Comparison of ENCODE assay signal across 8 cellular contexts in genomic region chr6:116370328-116370716, GRCh38. TPM values are rescaled to one million over a fixed set of nuclear protein-coding genes. Genes with fewer than 3 reads are reported as not detected.
DNase-seq lines count a peak whose midpoint lies in the region; ATAC-seq and TF ChIP-seq lines count a peak whose summit lies in the region.

No MANE protein-coding gene starts in this region.

- peaks cover 8% of the 10 kb centered on the region for H3K79me1 ChIP-seq in mesenchymal stem cell (replicated peaks; ENCODE audit: low read length, poor library complexity, severe bottlenecking)

- BruUV-seq in mammary epithelial cell (replicated peaks; lab: Mats Ljungman, UMichigan): TSS peak; percentile 40

- H3K4me3 Mint-ChIP-seq in CD8-positive, alpha-beta T cell: peak overlapping the region; percentile 89

- intact Hi-C loops in CD8-positive, alpha-beta T cell (cut with DNase I, micrococcal nuclease): loop anchor here in 1 of 2 experiments (2.0 to 10.0 kb wide), 3 partner anchors 16 to 92 kb away; partner anchors contain the start of gene CALHM6
- intact Hi-C loops in mammary epithelial cell (cut with micrococcal nuclease): loop anchor here (1.0 to 2.0 kb wide), 3 partner anchors 28 to 83 kb away; no protein-coding TSS in a partner anchor

- WGBS in mammary epithelial cell (ENCODE audit: low coverage, missing lambda C conversion rate): 2% methylated on average over 6 of the region's 18 CpGs
- 1% methylated on average over 14 of the region's 18 CpGs for WGBS in mesenchymal stem cell
- WGBS in upper lobe of left lung, 2 donors: 1 to 3% methylated on average over 18 of the region's 18 CpGs

- peak overlapping the region; percentile 75 for H3K27ac Mint-ChIP-seq in CD8-positive, alpha-beta T cell

- H3K36me3 ChIP-seq in CD8-positive, alpha-beta T cell (ENCODE audit: insufficient read depth, low read length): no peaks in the 10 kb centered on the region
- H3K36me3 ChIP-seq in mammary epithelial cell (ENCODE audit: insufficient read depth, low read length): no peaks in the 10 kb centered on the region
- no peaks in the 10 kb centered on the region for H3K36me3 ChIP-seq in mesenchymal stem cell (ENCODE audit: control insufficient read depth in 1 of 2, insufficient read depth in 2 of 2, low read depth in 1 of 2, low read length in 2 of 2)
- H3K36me3 ChIP-seq in upper lobe of left lung: no peaks in the 10 kb centered on the region

- no peak for TF ChIP-seq CTCF in CD8-positive, alpha-beta T cell (IDR thresholded peaks at IDR 0.05)
- TF ChIP-seq CTCF in mammary epithelial cell (conservative IDR thresholded peaks at IDR 0.05 in 1 of 2, IDR thresholded peaks at IDR 0.05 in 1 of 2; ENCODE audit: extremely low read depth in 1 of 2, insufficient read depth in 1 of 2, low read depth in 1 of 2, low read length in 2 of 2) (no peak), upper lobe of left lung (IDR thresholded peaks at IDR 0.05) (no peak)

- peaks cover 16% of the 10 kb centered on the region for H3K4me1 ChIP-seq in CD8-positive, alpha-beta T cell (ENCODE audit: insufficient read depth, low read length)
- H3K4me1 ChIP-seq in mammary epithelial cell (ENCODE audit: insufficient read depth, low read length) (peaks cover 52% of the 10 kb centered on the region), mesenchymal stem cell (ENCODE audit: control insufficient read depth, insufficient read depth, low read depth, low read length) (peaks cover 8% of the 10 kb centered on the region), upper lobe of left lung (peaks cover 6 to 27% (median 13%) of the 10 kb centered on the region in 4 donors)

- peak overlapping the region; percentile 64 for H3K4me3 ChIP-seq in CD8-positive, alpha-beta T cell (ENCODE audit: low read depth, low read length)
- H3K4me3 ChIP-seq in mammary epithelial cell (replicated peaks in 1 of 3; ENCODE audit: insufficient read depth in 1 of 3, low read depth in 2 of 3, low read length in 3 of 3) (peak overlapping the region; percentile 83 to 93 (median 90)), mesenchymal stem cell (ENCODE audit: insufficient read depth in 1 of 2, low read depth in 1 of 2, low read length in 2 of 2) (peak overlapping the region; percentile 89 to 98), upper lobe of left lung (peak overlapping the region; percentile 56 to 78 (median 69))

- H3K9ac ChIP-seq in mammary epithelial cell (ENCODE audit: insufficient read depth, low read length): peak overlapping the region; percentile 82
- peak overlapping the region; percentile 97 for H3K9ac ChIP-seq in mesenchymal stem cell (ENCODE audit: low read length)

- no peak overlapping the region for H3K27ac ChIP-seq in CD8-positive, alpha-beta T cell (ENCODE audit: low read depth, low read length)
- H3K27ac ChIP-seq in mammary epithelial cell (ENCODE audit: insufficient read depth, low read depth, low read length): peak overlapping the region; percentile 96
- H3K27ac ChIP-seq in mesenchymal stem cell (ENCODE audit: low read length, poor library complexity, severe bottlenecking): peak overlapping the region; percentile 96
- peak overlapping the region; percentile 88 to 95 (median 90) for H3K27ac ChIP-seq in upper lobe of left lung

- no peak overlapping the region for H3K14ac ChIP-seq in mesenchymal stem cell (ENCODE audit: low read length in 2 of 2)

- no peaks in the 10 kb centered on the region for H3K9me3 ChIP-seq in CD8-positive, alpha-beta T cell (ENCODE audit: low read length)
- H3K9me3 ChIP-seq in mammary epithelial cell (replicated peaks; ENCODE audit: insufficient read depth, low read length) (no peaks in the 10 kb centered on the region), mesenchymal stem cell (ENCODE audit: control insufficient read depth, low read length) (no peaks in the 10 kb centered on the region), upper lobe of left lung (no peaks in the 10 kb centered on the region)

- no peaks in the 10 kb centered on the region for H3K9me3 Mint-ChIP-seq in CD8-positive, alpha-beta T cell

- peak overlapping the region; percentile 87 for H2BK5ac ChIP-seq in mesenchymal stem cell (ENCODE audit: low read depth, low read length, poor library complexity, severe bottlenecking)

- DNase-seq in CD8-positive, alpha-beta T cell: no peak
- DNase-seq in HS-27A (ENCODE audit: low read depth) (peak; percentile 45), mammary epithelial cell (no peak), mesenchymal stem cell (no peak), upper lobe of left lung (no peak)

- H3K4ac ChIP-seq in mesenchymal stem cell (ENCODE audit: low read depth in 1 of 2, low read length in 2 of 2): peak overlapping the region in 1 of 2 experiments; percentile 78

- H4K8ac ChIP-seq in mesenchymal stem cell (ENCODE audit: low read length): peak overlapping the region; percentile 64

- no peak for ATAC-seq in CD8-positive, alpha-beta T cell
- peak in 1 of 2 donors; percentile 31 for ATAC-seq in upper lobe of left lung (ENCODE audit: low FRiP score in 2 of 2)
- ATAC-seq in GM21723 (IDR thresholded peaks at IDR 0.05; ENCODE audit: unreplicated experiment): no peak
- no peak for ATAC-seq in GM21515 (IDR thresholded peaks at IDR 0.05; ENCODE audit: unreplicated experiment)
- ATAC-seq in GM19397 (IDR thresholded peaks at IDR 0.05; ENCODE audit: unreplicated experiment): no peak

- TF ChIP-seq EP300 in upper lobe of left lung (IDR thresholded peaks at IDR 0.05): no peak

- H2AFZ ChIP-seq in mammary epithelial cell (ENCODE audit: low read depth, low read length): peak overlapping the region; percentile 81
- peak overlapping the region; percentile 77 for H2AFZ ChIP-seq in mesenchymal stem cell (ENCODE audit: low read depth, low read length)

- POLR2A ChIA-PET in CD8-positive, alpha-beta T cell (lab: Charles Lee): no interaction called here

- CTCF ChIA-PET in CD8-positive, alpha-beta T cell (lab: Charles Lee): no interaction called here
- CTCF ChIA-PET in mammary epithelial cell (lab: Charles Lee; ENCODE audit: low non-redundant PET): no interaction called here

- peaks cover 18% of the 10 kb centered on the region for H3K27me3 Mint-ChIP-seq in CD8-positive, alpha-beta T cell (ENCODE audit: low read depth)

- dilution Hi-C loops in mammary epithelial cell (cut with HindIII; ENCODE audit: low sequenced_read_pairs): no loop called here

- no peak overlapping the region for H2BK12ac ChIP-seq in mesenchymal stem cell (ENCODE audit: low read length in 2 of 2)

- H3K4me2 ChIP-seq in mammary epithelial cell (ENCODE audit: insufficient read depth, low read depth, low read length): peak overlapping the region; percentile 84
- H3K4me2 ChIP-seq in mesenchymal stem cell (ENCODE audit: low read length, poor library complexity, severe bottlenecking): peak overlapping the region; percentile 80

- peaks cover 2% of the 10 kb centered on the region for H3K36me3 Mint-ChIP-seq in CD8-positive, alpha-beta T cell

- H4K20me1 ChIP-seq in mammary epithelial cell (ENCODE audit: insufficient read depth, low read length): no peaks in the 10 kb centered on the region

- peak overlapping the region; percentile 72 to 77 for H3K18ac ChIP-seq in mesenchymal stem cell (ENCODE audit: low read depth in 1 of 2, low read length in 2 of 2)

- in situ Hi-C loops in mammary epithelial cell (cut with MboI; ENCODE audit: low sequenced_read_pairs in 2 of 2): loop anchor here in 1 of 2 donors (5.0 kb wide), 1 partner anchor 93 kb away; the partner anchor contains the start of gene TSPYL1

- H4K91ac ChIP-seq in mesenchymal stem cell (ENCODE audit: low read length): peak overlapping the region; percentile 75

- H2AK5ac ChIP-seq in mesenchymal stem cell (ENCODE audit: low read length, severe bottlenecking): peak overlapping the region; percentile 62

- H3K79me2 ChIP-seq in mammary epithelial cell (ENCODE audit: insufficient read depth, low read length): peaks cover 72% of the 10 kb centered on the region

- H2BK120ac ChIP-seq in mesenchymal stem cell (ENCODE audit: low read depth, low read length): peak overlapping the region; percentile 67

- TF ChIP-seq POLR2A in upper lobe of left lung (IDR thresholded peaks at IDR 0.05): no peak

- H3K27me3 ChIP-seq in CD8-positive, alpha-beta T cell (ENCODE audit: insufficient read depth, low read length): no peaks in the 10 kb centered on the region
- no peaks in the 10 kb centered on the region for H3K27me3 ChIP-seq in mammary epithelial cell (ENCODE audit: insufficient read depth, low read length)
- H3K27me3 ChIP-seq in mesenchymal stem cell (ENCODE audit: control insufficient read depth in 1 of 2, insufficient read depth in 1 of 2, low read length in 2 of 2): no peaks in the 10 kb centered on the region
- H3K27me3 ChIP-seq in upper lobe of left lung: no peaks in the 10 kb centered on the region

- peaks cover 17% of the 10 kb centered on the region for H3K4me1 Mint-ChIP-seq in CD8-positive, alpha-beta T cell (ENCODE audit: low read depth)

- no peak overlapping the region for H3K23ac ChIP-seq in mesenchymal stem cell (ENCODE audit: low read length in 2 of 2)

- peak overlapping the region; percentile 97 for H2BK15ac ChIP-seq in mesenchymal stem cell (ENCODE audit: low read depth, poor library complexity, severe bottlenecking)

RNA-seq across cellular contexts. Expression of gene DSE, which starts 0.4 kb away (rescaled TPM):
- total RNA-seq in CD8-positive, alpha-beta T cell: 10 to 100 TPM; 14.3 to 16.7 TPM
- total RNA-seq in mammary epithelial cell (100 to 1,000 TPM; 116 to 175 TPM), upper lobe of left lung (10 to 100 TPM; 20.1 to 68.1 (median 40.6) TPM)
- 66.9 TPM for polyA plus RNA-seq in mammary epithelial cell
- polyA minus RNA-seq in mammary epithelial cell: 137 TPM
- polyA plus RNA-seq in mesenchymal stem cell (2013, experiment 1 of 2): 32.5 TPM
- 32.4 TPM for polyA plus RNA-seq in mesenchymal stem cell (2013, experiment 2 of 2)
